11 cellular contexts compared by ENCODE assay signal in the genomic region with DNA sequence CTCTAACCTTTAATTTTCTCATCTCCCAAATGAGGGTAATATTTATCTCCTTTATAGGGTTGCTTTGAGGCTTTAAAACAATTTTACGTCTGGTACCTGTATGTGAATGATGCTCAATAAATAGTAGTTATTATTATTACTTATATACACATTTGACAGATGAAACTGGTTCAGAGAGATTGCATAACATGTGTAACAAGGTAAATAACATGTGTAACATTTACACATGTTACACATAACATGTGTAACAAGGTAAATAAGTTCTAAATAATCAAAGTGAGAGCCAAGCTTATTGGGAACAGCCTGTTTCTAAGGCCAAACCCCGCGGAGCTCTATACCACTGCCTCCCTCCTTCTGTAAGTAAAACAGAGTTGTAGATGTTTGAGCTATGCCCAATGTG.
"Had no signal": no experiment of that assay in that cellular context is flagged by ENCODE, and none has a peak within 500 bp of the region (broad histone marks: within the 10 kb centered on the region; RNA-seq: fewer than 3 reads in every experiment).

No MANE protein-coding gene starts in this region.

- FAIRE-seq: H1, H54 had no signal

- H3K4me2 ChIP-seq: GM23338 had no signal

- DNase-seq: GM23248, GOT3, H7, H9, HCEC 1CT, HFFc6 had no signal

- ATAC-seq: GM23338, HCT116 had no signal

- H3K9me3 ChIP-seq: HAP-1 had no signal

- H3K27ac Mint-ChIP-seq: GM23338, H9, HFFc6 had no signal

- H3K9me3 Mint-ChIP-seq: GM23338, H9 had no signal

- H3K36me3 ChIP-seq: HAP-1 had no signal

- H3K4me3 Mint-ChIP-seq: GM23338, H9, HFFc6 had no signal

- H2AFZ ChIP-seq: GM23248, GM23338 had no signal

- H3K4me3 ChIP-seq: GM23248, GM23338, HAP-1 had no signal

- H3K9ac ChIP-seq: GM23248 had no signal

- H3K27ac ChIP-seq: GM23248 had no signal
